Comparison of ENCODE assay signal across 8 cellular contexts in the genomic region with DNA sequence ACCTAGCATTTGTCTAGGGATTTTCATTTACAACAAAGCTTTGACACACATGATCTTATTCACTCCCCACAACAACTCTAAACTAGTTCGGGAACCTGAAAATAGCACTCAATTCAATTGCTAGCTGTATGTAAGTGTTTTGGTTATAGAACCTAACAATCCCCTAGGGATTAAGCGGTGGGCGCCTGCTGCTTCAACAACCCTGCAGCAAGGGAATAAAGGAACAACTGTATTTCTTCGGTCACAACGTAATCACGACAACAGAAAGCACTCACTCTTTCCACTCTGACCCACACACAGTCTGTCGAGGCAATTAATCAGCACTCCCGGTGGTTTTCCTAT. TPM values are rescaled to one million over a fixed set of nuclear protein-coding genes. Genes with fewer than 3 reads are reported as not detected.
DNase-seq lines count a peak whose midpoint lies in the region; ATAC-seq and TF ChIP-seq lines count a peak whose summit lies in the region.

No MANE protein-coding gene starts in this region.

- TF ChIP-seq CTCF in AG10803 (conservative IDR thresholded peaks at IDR 0.05; ENCODE audit: low read length): no peak
- TF ChIP-seq CTCF in thoracic aorta (IDR thresholded peaks at IDR 0.05): no peak

- H3K4me1 ChIP-seq in SJCRH30 (0 out of 2 replicates have a peak, but pooled peaks cover 3% of the 10 kb centered on the region), thoracic aorta (ENCODE audit: control insufficient read depth in 1 of 2, low read depth in 2 of 2) (peaks cover 0 to 7% of the 10 kb centered on the region in 2 donors)

- DNase-seq in AG10803 (ENCODE audit: low read depth) (no peak), SJCRH30 (peak in 1 of 2 experiments; percentile 38), germinal center (ENCODE audit: low spot score) (peak; percentile 16), thoracic aorta (ENCODE audit: low spot score) (no peak), NCI-H1092 (lab: John Stamatoyannopoulos, UW) (no peak), ACHN (no peak), GOT3 (lab: John Stamatoyannopoulos, UW) (no peak)

- H3K9me3 ChIP-seq in SJCRH30 (replicated peaks) (no peaks in the 10 kb centered on the region), thoracic aorta (no peaks in the 10 kb centered on the region)

- H3K36me3 ChIP-seq in SJCRH30 (no peaks in the 10 kb centered on the region), thoracic aorta (no peaks in the 10 kb centered on the region)

- H3K27ac ChIP-seq in SJCRH30: peak overlapping the region; percentile 75
- no peak overlapping the region for H3K27ac ChIP-seq in thoracic aorta

- in situ Hi-C loops in ACHN (cut with HindIII; ENCODE audit: low pct_ligation_motif_present, low pct_unique_long_range_greater_than_20kb, low sequenced_read_pairs): no loop called here

- H3K4me3 ChIP-seq in AG10803 (ENCODE audit: low read length) (peak overlapping the region; percentile 72), SJCRH30 (peak overlapping the region; percentile 78), thoracic aorta (peak overlapping the region; percentile 87)

- H3K27me3 ChIP-seq in SJCRH30: no peaks in the 10 kb centered on the region
- H3K27me3 ChIP-seq in thoracic aorta (replicated peaks; ENCODE audit: insufficient read depth): no peaks in the 10 kb centered on the region

- ATAC-seq in GM21423 (IDR thresholded peaks at IDR 0.05; ENCODE audit: unreplicated experiment): peak; percentile 9
- no peak for ATAC-seq in thoracic aorta (ENCODE audit: insufficient number of reproducible peaks, low FRiP score, low read depth)

RNA-seq across cellular contexts. Expression of a gene that starts 0.7 kb away (rescaled TPM):
- total RNA-seq in SJCRH30 (2014; rRNA removed; shearing (Covaris generic)): 19.7 and 22.5 TPM in 2 replicates
- 10 to 100 TPM; 42.4 to 66.0 TPM for total RNA-seq in thoracic aorta
